9 cellular contexts compared by ENCODE assay signal in the genomic region with DNA sequence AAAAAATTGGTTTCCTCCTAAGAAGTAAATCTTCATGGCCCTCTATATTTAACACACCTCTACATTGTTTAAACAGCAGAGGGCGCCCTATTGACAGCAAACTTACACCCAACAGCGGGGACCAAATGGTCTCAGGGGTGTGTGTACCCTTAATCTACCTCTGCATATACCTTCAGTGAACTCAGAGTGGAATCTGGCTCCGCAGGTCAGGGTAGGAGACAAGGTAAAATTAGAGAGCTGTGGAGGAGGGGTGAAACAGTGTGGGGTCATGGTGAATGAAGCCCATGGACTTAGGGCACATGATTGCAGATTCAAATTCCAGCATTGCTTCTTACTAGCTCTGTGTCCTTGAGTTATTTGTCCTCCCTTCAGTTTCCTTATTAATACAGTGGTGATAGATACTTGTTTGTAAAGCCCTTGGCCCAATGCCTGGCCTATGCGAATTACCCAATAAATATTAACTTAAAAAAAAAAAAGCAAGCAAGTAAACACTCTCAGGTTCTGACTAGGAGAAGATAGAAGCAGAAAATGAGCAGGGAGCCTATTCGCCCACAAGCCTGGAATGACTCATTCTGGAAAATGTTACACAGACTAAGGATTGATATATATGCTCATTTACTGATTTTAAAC.
A peak's percentile ranks its signal among the peaks of the same experiment; 100 is the strongest.
DNase-seq lines count a peak whose midpoint lies in the region; ATAC-seq and TF ChIP-seq lines count a peak whose summit lies in the region.
"Had no signal": no experiment of that assay in that cellular context is flagged by ENCODE, and none has a peak within 500 bp of the region (broad histone marks: within the 10 kb centered on the region; RNA-seq: fewer than 3 reads in every experiment).

No MANE protein-coding gene starts in this region.

- H3K27me3 Mint-ChIP-seq in CD8-positive, alpha-beta T cell (ENCODE audit: low read depth): peaks cover 3% of the 10 kb centered on the region
- H3K27me3 Mint-ChIP-seq: IgD-negative memory B cell had no signal

- peak; percentile 43 for TF ChIP-seq CTCF in HFF-Myc (IDR thresholded peaks at IDR 0.05; ENCODE audit: low read depth, low read length, missing control alignments)
- TF ChIP-seq CTCF in epithelial cell of proximal tubule (conservative IDR thresholded peaks at IDR 0.05; ENCODE audit: low read depth, low read length): peak; percentile 73
- peak; percentile 52 for TF ChIP-seq CTCF in smooth muscle cell (IDR thresholded peaks at IDR 0.05; ENCODE audit: borderline replicate concordance, insufficient read depth, poor library complexity, severe bottlenecking)
- no peak for TF ChIP-seq CTCF in CD8-positive, alpha-beta T cell (IDR thresholded peaks at IDR 0.05)

- no peak overlapping the region for H2AFZ ChIP-seq in smooth muscle cell (ENCODE audit: low read depth)

- no peak overlapping the region for H3K27ac Mint-ChIP-seq in CD8-positive, alpha-beta T cell
- H3K27ac Mint-ChIP-seq: IgD-negative memory B cell had no signal

- H3K36me3 ChIP-seq in smooth muscle cell (ENCODE audit: low read depth): no peaks in the 10 kb centered on the region
- no peaks in the 10 kb centered on the region for H3K36me3 ChIP-seq in CD8-positive, alpha-beta T cell (ENCODE audit: insufficient read depth, low read length)

- 23% methylated on average over 5 of the region's 5 CpGs for WGBS in smooth muscle cell (ENCODE audit: low lambda C conversion rate)

- intact Hi-C loops in CD8-positive, alpha-beta T cell (cut with DNase I, micrococcal nuclease): no loop called here

- no peaks in the 10 kb centered on the region for H3K4me1 Mint-ChIP-seq in CD8-positive, alpha-beta T cell (ENCODE audit: low read depth)
- H3K4me1 Mint-ChIP-seq: IgD-negative memory B cell had no signal

- DNase-seq in DMS 273 treated with DMSO at 0.1 percent for 48 hours (lab: John Stamatoyannopoulos, UW): peak; percentile 32
- DNase-seq in HFF-Myc (ENCODE audit: extremely low read depth, low read depth): no peak
- peak; percentile 23 for DNase-seq in NCI-H774 (lab: John Stamatoyannopoulos, UW)
- DNase-seq in epithelial cell of proximal tubule (ENCODE audit: low read depth): peak; percentile 2
- no peak for DNase-seq in smooth muscle cell (lab: John Stamatoyannopoulos, UW; ENCODE audit: unreplicated experiment)
- DNase-seq in CD8-positive, alpha-beta T cell: no peak
- DNase-seq in activated naive CD4-positive, alpha-beta T cell treated with anti-CD3 and anti-CD28 coated beads, Interleukin-2, amount 50 U/mL, for 16 hours: no peak

- H3K4me3 ChIP-seq in HFF-Myc (replicated peaks; ENCODE audit: low read depth, low read length) (no peak overlapping the region), epithelial cell of proximal tubule (ENCODE audit: low read depth, low read length) (no peak overlapping the region), smooth muscle cell (no peak overlapping the region)
- H3K4me3 ChIP-seq in CD8-positive, alpha-beta T cell (ENCODE audit: low read depth, low read length): no peak overlapping the region

- no peak overlapping the region for H3K27ac ChIP-seq in smooth muscle cell (ENCODE audit: low read depth)
- no peak overlapping the region for H3K27ac ChIP-seq in CD8-positive, alpha-beta T cell (ENCODE audit: low read depth, low read length)

- CTCF ChIA-PET in CD8-positive, alpha-beta T cell (lab: Charles Lee): interaction anchor here (0.7 to 1.3 kb wide), 2 partner anchors 611 to 612 kb away, joined by 3 read pairs; no protein-coding TSS in a partner anchor

- POLR2A ChIA-PET in CD8-positive, alpha-beta T cell (lab: Charles Lee): no interaction called here

- no peaks in the 10 kb centered on the region for H3K9me3 Mint-ChIP-seq in CD8-positive, alpha-beta T cell

- H3K9ac ChIP-seq in smooth muscle cell (ENCODE audit: low read depth): no peak overlapping the region

- H4K20me1 ChIP-seq in smooth muscle cell (ENCODE audit: low read depth): no peaks in the 10 kb centered on the region

- no peaks in the 10 kb centered on the region for H3K9me3 ChIP-seq in smooth muscle cell (replicated peaks; ENCODE audit: low read depth)
- H3K9me3 ChIP-seq in CD8-positive, alpha-beta T cell (ENCODE audit: low read length): no peaks in the 10 kb centered on the region

- H3K4me2 ChIP-seq in smooth muscle cell: peak overlapping the region; percentile 27

- no peak for ATAC-seq in CD8-positive, alpha-beta T cell
- ATAC-seq in HG02763 (IDR thresholded peaks at IDR 0.05; ENCODE audit: unreplicated experiment): no peak

- H3K36me3 Mint-ChIP-seq in CD8-positive, alpha-beta T cell: no peaks in the 10 kb centered on the region
- H3K36me3 Mint-ChIP-seq: IgD-negative memory B cell had no signal

- H3K79me2 ChIP-seq in smooth muscle cell (ENCODE audit: low read depth): no peaks in the 10 kb centered on the region

- H3K4me1 ChIP-seq in smooth muscle cell (ENCODE audit: low read depth): no peaks in the 10 kb centered on the region
- no peaks in the 10 kb centered on the region for H3K4me1 ChIP-seq in CD8-positive, alpha-beta T cell (ENCODE audit: insufficient read depth, low read length)

- H3F3A ChIP-seq in smooth muscle cell (ENCODE audit: low read depth): no peaks in the 10 kb centered on the region

- H3K4me3 Mint-ChIP-seq in CD8-positive, alpha-beta T cell: no peak overlapping the region
- H3K4me3 Mint-ChIP-seq: IgD-negative memory B cell had no signal

- H3K27me3 ChIP-seq in smooth muscle cell (ENCODE audit: low read depth): no peaks in the 10 kb centered on the region
- H3K27me3 ChIP-seq in CD8-positive, alpha-beta T cell (ENCODE audit: insufficient read depth, low read length): no peaks in the 10 kb centered on the region

Comparison
In these comparisons a context has a peak if more than half of its experiments do, and no peak if none do; other contexts are left out.
1. DNase-seq: peak in DMS 273 treated with DMSO at 0.1 percent for 48 hours (single experiment), NCI-H774 (single experiment) and epithelial cell of proximal tubule (single experiment); none in HFF-Myc (single experiment), smooth muscle cell (single experiment), CD8-positive, alpha-beta T cell (0 of 7) and activated naive CD4-positive, alpha-beta T cell treated with anti-CD3 and anti-CD28 coated beads, Interleukin-2, amount 50 U/mL, for 16 hours (single experiment).